In the genomic region with DNA sequence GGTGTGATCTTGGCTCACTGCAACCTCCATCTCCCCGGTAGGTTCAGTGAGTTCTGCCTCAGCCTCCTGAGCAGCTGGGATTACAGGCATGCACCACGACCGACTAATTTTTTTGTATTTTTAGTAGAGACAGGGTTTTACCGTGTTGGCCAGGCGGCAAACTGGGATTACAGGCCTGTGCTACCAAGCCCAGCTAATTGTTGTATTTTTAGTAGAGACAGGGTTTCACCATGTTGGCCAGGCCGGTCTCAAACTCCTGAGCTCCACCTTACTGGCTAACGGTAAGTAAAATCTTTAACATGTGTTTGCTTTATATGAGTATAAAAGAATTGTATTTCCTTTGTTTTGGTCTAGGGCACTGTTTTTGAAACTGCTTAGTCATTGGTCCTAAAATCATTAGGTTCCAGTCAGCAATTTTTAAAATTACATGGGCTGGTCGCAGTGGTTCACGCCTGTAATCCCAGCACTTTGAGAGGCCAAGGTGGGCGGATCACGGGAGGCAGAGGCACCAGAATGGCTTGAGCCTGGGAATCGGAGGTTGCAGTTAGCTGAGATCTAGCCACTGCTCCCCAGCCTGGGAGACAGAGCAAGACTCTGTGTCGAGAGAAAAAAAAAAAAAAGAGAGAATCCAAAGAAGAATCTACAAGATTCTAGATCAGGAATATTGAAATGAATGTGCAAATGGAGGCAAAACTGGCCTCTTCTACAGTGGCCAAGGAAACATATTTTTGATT, we compare ENCODE assay signal across 14 cellular contexts.
A peak's percentile ranks its signal among the peaks of the same experiment; 100 is the strongest.
DNase-seq lines count a peak whose midpoint lies in the region; ATAC-seq and TF ChIP-seq lines count a peak whose summit lies in the region.
"Had no signal": no experiment of that assay in that cellular context is flagged by ENCODE, and none has a peak within 500 bp of the region (broad histone marks: within the 10 kb centered on the region; RNA-seq: fewer than 3 reads in every experiment).

No MANE protein-coding gene starts in this region.

- H3K36me3 Mint-ChIP-seq in activated naive CD4-positive, alpha-beta T cell treated with anti-CD3 and anti-CD28 coated beads, Interleukin-2, amount 50 U/mL, for 24 hours = peaks cover 4% of the 10 kb centered on the region
- peaks cover 14 to 19% of the 10 kb centered on the region in 2 donors for H3K36me3 Mint-ChIP-seq in stimulated activated naive B cell treated with anti-CD40 and anti-IgM and Interleukin-4, amounts not matched to agents 10 μg/mL and 1 μg/mL and 100 μg/mL, for 72 hours

- POLR2A ChIA-PET in RWPE1 (lab: Yijun Ruan, JAX; ENCODE audit: low non-redundant PET) = no interaction called here

- no peak for DNase-seq in activated naive CD4-positive, alpha-beta T cell (lab: John Stamatoyannopoulos, UW)
- no peak for DNase-seq in RWPE1 (ENCODE audit: low spot score)
- no peak for DNase-seq in epithelial cell of prostate (ENCODE audit: low read depth, low spot score)
- no peak for DNase-seq in stimulated activated naive B cell treated with anti-CD40 and anti-IgM and Interleukin-4, amounts not matched to agents 10 μg/mL and 1 μg/mL and 100 μg/mL, for 72 hours
- DNase-seq in cerebellar nuclear complex (lab: John Stamatoyannopoulos, UW) = no peak
- DNase-seq in GDM1 (lab: John Stamatoyannopoulos, UW) = no peak
- DNase-seq: activated gamma-delta T cell; DND-41; GOT3; NK-92 treated with Interleukin-12 subunit alpha and Interleukin-12 subunit beta, amount 100 ng/mL, for 24 hours had no signal

- H3K27ac ChIP-seq in RWPE1 (peak overlapping the region; percentile 95), epithelial cell of prostate (peak overlapping the region; percentile 99)
- H3K27ac ChIP-seq: prostate gland had no signal

- no peak overlapping the region for H3K4me3 Mint-ChIP-seq in activated naive CD4-positive, alpha-beta T cell treated with anti-CD3 and anti-CD28 coated beads, Interleukin-2, amount 50 U/mL, for 24 hours
- H3K4me3 Mint-ChIP-seq in stimulated activated naive B cell treated with anti-CD40 and anti-IgM and Interleukin-4, amounts not matched to agents 10 μg/mL and 1 μg/mL and 100 μg/mL, for 72 hours = no peak overlapping the region

- H3K4me1 Mint-ChIP-seq in activated naive CD4-positive, alpha-beta T cell treated with anti-CD3 and anti-CD28 coated beads, Interleukin-2, amount 50 U/mL, for 24 hours = peaks cover 24% of the 10 kb centered on the region
- peaks cover 14 to 31% of the 10 kb centered on the region in 2 donors for H3K4me1 Mint-ChIP-seq in stimulated activated naive B cell treated with anti-CD40 and anti-IgM and Interleukin-4, amounts not matched to agents 10 μg/mL and 1 μg/mL and 100 μg/mL, for 72 hours

- no peak for ATAC-seq in stimulated activated naive B cell treated with anti-CD40 and anti-IgM and Interleukin-4, amounts not matched to agents 10 μg/mL and 1 μg/mL and 100 μg/mL, for 72 hours (replicated peaks)
- ATAC-seq in GM21717 (IDR thresholded peaks at IDR 0.05; ENCODE audit: unreplicated experiment) = no peak
- ATAC-seq: activated CD4-positive, CD25-positive, alpha-beta regulatory T cell treated with anti-CD3 and anti-CD28 coated beads, Interleukin-2, amount 50 U/mL, for 24 hours had no signal

- TF ChIP-seq CTCF in RWPE1 (conservative IDR thresholded peaks at IDR 0.05; ENCODE audit: low read depth) = no peak

- CTCF ChIA-PET in RWPE1 (lab: Yijun Ruan, JAX) = no interaction called here

- H3K27me3 Mint-ChIP-seq in activated naive CD4-positive, alpha-beta T cell treated with anti-CD3 and anti-CD28 coated beads, Interleukin-2, amount 50 U/mL, for 24 hours = no peaks in the 10 kb centered on the region
- H3K27me3 Mint-ChIP-seq in stimulated activated naive B cell treated with anti-CD40 and anti-IgM and Interleukin-4, amounts not matched to agents 10 μg/mL and 1 μg/mL and 100 μg/mL, for 72 hours = no peaks in the 10 kb centered on the region

- H3K9me3 Mint-ChIP-seq in activated naive CD4-positive, alpha-beta T cell treated with anti-CD3 and anti-CD28 coated beads, Interleukin-2, amount 50 U/mL, for 24 hours = no peaks in the 10 kb centered on the region
- no peaks in the 10 kb centered on the region for H3K9me3 Mint-ChIP-seq in stimulated activated naive B cell treated with anti-CD40 and anti-IgM and Interleukin-4, amounts not matched to agents 10 μg/mL and 1 μg/mL and 100 μg/mL, for 72 hours

- H3K27ac Mint-ChIP-seq in activated naive CD4-positive, alpha-beta T cell treated with anti-CD3 and anti-CD28 coated beads, Interleukin-2, amount 50 U/mL, for 24 hours = peak overlapping the region; percentile 17
- peak overlapping the region; percentile 59 for H3K27ac Mint-ChIP-seq in stimulated activated naive B cell treated with anti-CD40 and anti-IgM and Interleukin-4, amounts not matched to agents 10 μg/mL and 1 μg/mL and 100 μg/mL, for 72 hours
